8 cellular contexts compared by ENCODE assay signal in the genomic region with DNA sequence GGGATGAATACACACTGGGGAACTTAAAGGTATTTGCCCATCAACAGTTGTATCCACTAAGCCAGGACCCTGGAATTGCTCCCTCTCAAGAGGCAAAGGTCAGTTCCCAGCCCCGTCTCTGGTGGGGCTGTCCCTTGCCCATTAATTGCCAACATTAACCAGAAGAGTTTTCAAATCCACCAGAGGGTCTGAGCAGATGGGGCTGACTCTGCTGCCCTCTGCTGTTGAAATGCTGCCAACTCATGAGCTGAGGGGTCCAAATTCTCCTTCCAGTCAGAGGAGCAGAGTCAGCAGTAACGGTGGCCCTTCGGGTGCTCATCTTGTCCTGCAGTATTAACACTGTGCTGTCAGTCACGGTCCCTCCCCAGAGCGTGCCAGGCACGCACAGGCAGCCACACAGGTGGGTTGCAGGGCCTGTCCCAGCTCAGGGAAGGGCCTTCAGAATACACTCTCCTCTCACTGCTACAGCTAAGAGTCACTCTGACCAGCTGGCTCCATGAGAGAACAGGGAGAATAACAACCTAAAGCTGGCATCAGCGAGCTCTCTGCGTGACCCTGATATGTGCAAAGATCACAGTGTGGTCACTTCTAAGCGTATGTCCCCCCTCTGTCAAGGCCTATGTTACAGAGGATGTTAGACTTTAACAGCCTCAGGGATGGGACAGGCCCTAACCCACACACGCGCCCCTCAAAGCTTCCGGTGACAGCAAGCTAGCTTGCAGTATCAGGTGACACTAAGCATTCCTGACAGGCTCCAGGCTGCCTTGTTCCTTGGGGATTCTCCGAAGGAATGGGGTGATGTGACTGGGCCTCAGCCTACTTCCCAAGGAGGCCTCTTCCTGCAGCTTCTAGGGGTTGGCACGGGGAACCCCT. TPM values are rescaled to one million over a fixed set of nuclear protein-coding genes. Genes with fewer than 3 reads are reported as not detected.
DNase-seq lines count a peak whose midpoint lies in the region; ATAC-seq and TF ChIP-seq lines count a peak whose summit lies in the region.

No MANE protein-coding gene starts in this region.

- H3K27ac ChIP-seq in IMR-90 (ENCODE audit: insufficient read depth, low read length): no peak overlapping the region
- no peak overlapping the region for H3K27ac ChIP-seq in foreskin keratinocyte
- no peak overlapping the region for H3K27ac ChIP-seq in ovary
- H3K27ac ChIP-seq in transverse colon: peak overlapping the region in 1 of 4 donors; percentile 20

- WGBS in IMR-90 (ENCODE audit: extremely low coverage in 2 of 2, insufficient read length in 1 of 2), 2 experiments: 54% methylated on average over 9 of the region's 14 CpGs; no CpG with 5 or more reads in 1 of the 2 experiments
- WGBS in ovary, 3 donors: 53 to 56% (median 55%) methylated on average over 14 of the region's 14 CpGs
- WGBS in transverse colon (ENCODE audit: low coverage in 1 of 2), 2 donors: 54% methylated on average over 11 of the region's 14 CpGs; no CpG with 5 or more reads in 1 of the 2 donors

- TF ChIP-seq POLR2A in IMR-90 (IDR thresholded peaks at IDR 0.05; ENCODE audit: low read depth, low read length): no peak
- TF ChIP-seq POLR2A in ovary (IDR thresholded peaks at IDR 0.05): no peak
- TF ChIP-seq POLR2A in transverse colon (IDR thresholded peaks at IDR 0.05): no peak

- TF ChIP-seq RAD21 in IMR-90 (IDR thresholded peaks at IDR 0.05; ENCODE audit: low read length): peak; percentile 92

- H3K4me3 ChIP-seq in GM06990 (replicated peaks; ENCODE audit: low read depth, low read length) (no peak overlapping the region), IMR-90 (ENCODE audit: insufficient read depth, low read depth, low read length) (no peak overlapping the region), ovary (no peak overlapping the region), transverse colon (no peak overlapping the region)

- H3K79me1 ChIP-seq in IMR-90 (ENCODE audit: low read depth in 1 of 2, low read length in 2 of 2): peaks cover 0 to 22% of the 10 kb centered on the region in 2 experiments

- H3K9me3 ChIP-seq in IMR-90 (ENCODE audit: control insufficient read depth, insufficient read depth, low read length): no peaks in the 10 kb centered on the region
- no peaks in the 10 kb centered on the region for H3K9me3 ChIP-seq in ovary
- no peaks in the 10 kb centered on the region for H3K9me3 ChIP-seq in transverse colon

- no peaks in the 10 kb centered on the region for H3K9me1 ChIP-seq in IMR-90 (ENCODE audit: insufficient read depth, low read length)

- no peak overlapping the region for H2BK20ac ChIP-seq in IMR-90 (ENCODE audit: low read depth, low read length)

- no peak overlapping the region for H3K23ac ChIP-seq in IMR-90 (ENCODE audit: low read depth, low read length)

- TF ChIP-seq CTCF in GM06990 (IDR thresholded peaks at IDR 0.05; ENCODE audit: insufficient read depth, low read length, poor library complexity, severe bottlenecking): peak; percentile 84
- peak; percentile 85 for TF ChIP-seq CTCF in IMR-90 (conservative IDR thresholded peaks at IDR 0.05; ENCODE audit: low read depth, low read length)
- peak; percentile 87 for TF ChIP-seq CTCF in foreskin keratinocyte (conservative IDR thresholded peaks at IDR 0.05)
- TF ChIP-seq CTCF in ovary (IDR thresholded peaks at IDR 0.05): peak; percentile 49 to 70 (median 69)
- TF ChIP-seq CTCF in transverse colon (IDR thresholded peaks at IDR 0.05): peak; percentile 72 to 82 (median 73)

- no peak overlapping the region for H2BK15ac ChIP-seq in IMR-90 (ENCODE audit: low read depth, low read length)

- H4K8ac ChIP-seq in IMR-90 (ENCODE audit: low read depth in 2 of 2, low read length in 2 of 2): no peak overlapping the region

- no peak overlapping the region for H2AK5ac ChIP-seq in IMR-90 (ENCODE audit: low read depth, low read length)

- no peak overlapping the region for H2BK120ac ChIP-seq in IMR-90 (ENCODE audit: low read depth, low read length)

- no peak overlapping the region for H2BK5ac ChIP-seq in IMR-90 (ENCODE audit: low read depth, low read length, poor library complexity, severe bottlenecking)

- H4K20me1 ChIP-seq in IMR-90 (ENCODE audit: insufficient read depth, low read length): peaks cover 16% of the 10 kb centered on the region; the same call in 1 of the 2 replicates

- no peaks in the 10 kb centered on the region for H3K27me3 ChIP-seq in GM06990 (replicated peaks; ENCODE audit: control insufficient read depth, insufficient read depth, low read length)
- no peaks in the 10 kb centered on the region for H3K27me3 ChIP-seq in IMR-90 (ENCODE audit: control insufficient read depth, insufficient read depth, low read length)
- no peaks in the 10 kb centered on the region for H3K27me3 ChIP-seq in foreskin keratinocyte
- no peaks in the 10 kb centered on the region for H3K27me3 ChIP-seq in ovary
- H3K27me3 ChIP-seq in transverse colon: no peaks in the 10 kb centered on the region

- in situ Hi-C loops in IMR-90 (cut with MboI; ENCODE audit: low sequenced_read_pairs): no loop called here
- in situ Hi-C loops in transverse colon (cut with MboI; ENCODE audit: low pct_ligation_motif_present in 1 of 4, low pct_unique_long_range_greater_than_20kb in 1 of 4, low sequenced_read_pairs in 3 of 4): loop anchor here in 1 of 4 donors (25.0 kb wide), 1 partner anchor 142 kb away; the partner anchor contains the start of gene MAPKBP1

- H4K5ac ChIP-seq in IMR-90 (ENCODE audit: low read depth, low read length): no peak overlapping the region

- no peak overlapping the region for H3K4me2 ChIP-seq in IMR-90 (ENCODE audit: low read depth, low read length)

- CTCF ChIA-PET in IMR-90 (lab: Yijun Ruan, JAX): interaction anchor here (0.6 to 1.0 kb wide), 5 partner anchors 9 to 131 kb away, joined by 3 to 6 read pairs (median 4); partner anchors contain the start of gene MAPKBP1

- peak overlapping the region; percentile 6 for H2AFZ ChIP-seq in IMR-90 (replicated peaks; ENCODE audit: low read length, poor library complexity)

- intact Hi-C loops in IMR-90 (cut with micrococcal nuclease): loop anchor here (1.0 kb wide), 4 partner anchors 76 to 439 kb away; partner anchors contain the start of gene JMJD7
- intact Hi-C loops in ovary (cut with DNase I): loop anchor here in 2 of 4 donors (10.0 kb wide), 1 partner anchor 350 kb away; the partner anchor contains the start of gene TYRO3 (in 2 of the 2)
- intact Hi-C loops in transverse colon (cut with DNase I; ENCODE audit: low total_unique reads): no loop called here

- no peak overlapping the region for H3K9ac ChIP-seq in IMR-90 (ENCODE audit: low read depth, low read length)

- no peaks in the 10 kb centered on the region for H3K4me1 ChIP-seq in IMR-90 (ENCODE audit: control insufficient read depth, insufficient read depth, low read length)
- H3K4me1 ChIP-seq in foreskin keratinocyte: no peaks in the 10 kb centered on the region
- H3K4me1 ChIP-seq in ovary (ENCODE audit: insufficient read depth): peaks cover 2% of the 10 kb centered on the region
- H3K4me1 ChIP-seq in transverse colon: no peaks in the 10 kb centered on the region

- no peak overlapping the region for H3K18ac ChIP-seq in IMR-90 (ENCODE audit: low read depth, low read length)

- no TSS peak for BruUV-seq in IMR-90 (replicated peaks; lab: Mats Ljungman, UMichigan)

- DNase-seq in GM06990 (ENCODE audit: extremely low read depth, insufficient read length) (no peak), IMR-90 (peak; percentile 65), SHP77 treated with DMSO at 0.1 percent for 48 hours (lab: John Stamatoyannopoulos, UW) (peak; percentile 35), foreskin keratinocyte (peak; percentile 13 to 25), ovary (peak; percentile 65 to 80 (median 77)), transverse colon (peak; percentile 63)
- DNase-seq in activated T-helper 9 cell treated with anti-CD3 and anti-CD28 coated beads, Interleukin-2, amount 50 U/mL, for 16 hours (ENCODE audit: low read depth): peak; percentile 49

- no peak overlapping the region for H3K4ac ChIP-seq in IMR-90 (ENCODE audit: low read depth, low read length)

- TF ChIP-seq EP300 in ovary (IDR thresholded peaks at IDR 0.05): no peak
- TF ChIP-seq EP300 in transverse colon (IDR thresholded peaks at IDR 0.05; ENCODE audit: low read depth): no peak

- H3K56ac ChIP-seq in IMR-90 (ENCODE audit: extremely low read depth, insufficient read depth, low read length): no peak overlapping the region

- H2AK9ac ChIP-seq in IMR-90 (replicated peaks; ENCODE audit: low read depth, low read length, poor library complexity): peak overlapping the region; percentile 21

- no peak overlapping the region for H4K91ac ChIP-seq in IMR-90 (ENCODE audit: insufficient read depth, low read depth, low read length)

- peak; percentile 98 for ATAC-seq in IMR-90 (ENCODE audit: low read depth)
- ATAC-seq in foreskin keratinocyte: peak; percentile 62
- no peak for ATAC-seq in GM21528 (IDR thresholded peaks at IDR 0.05; ENCODE audit: low FRiP score, unreplicated experiment)

- H3K36me3 ChIP-seq in GM06990 (ENCODE audit: control insufficient read depth, insufficient read depth, low read length): peaks cover 55% of the 10 kb centered on the region
- peaks cover 26% of the 10 kb centered on the region for H3K36me3 ChIP-seq in IMR-90 (ENCODE audit: control insufficient read depth, insufficient read depth, low read length)
- H3K36me3 ChIP-seq in ovary: no peaks in the 10 kb centered on the region
- peaks cover 0 to 29% (median 6%) of the 10 kb centered on the region in 4 donors for H3K36me3 ChIP-seq in transverse colon

- dilution Hi-C loops in IMR-90 (cut with HindIII; ENCODE audit: low sequenced_read_pairs, unreplicated experiment): no loop called here

- no peak overlapping the region for H3K14ac ChIP-seq in IMR-90 (replicated peaks; ENCODE audit: low read depth, low read length)

- POLR2A ChIA-PET in IMR-90 (lab: Charles Lee; ENCODE audit: unreplicated experiment): no interaction called here

TF ChIP-seq in IMR-90, 13 proteins besides CTCF, POLR2A, EP300 and RAD21 (continues in another document):
- TF ChIP-seq ELK1 (IDR thresholded peaks at IDR 0.05; ENCODE audit: borderline replicate concordance, low read depth, low read length) (no peak), FOS (IDR thresholded peaks at IDR 0.05; ENCODE audit: low read depth, low read length) (no peak)

RNA-seq across cellular contexts. Expression of gene SPTBN5, which starts 10.9 kb away (rescaled TPM):
- under 0.01 TPM in 2 replicates for total RNA-seq in IMR-90 (2012; rRNA removed)
- polyA plus RNA-seq in IMR-90 (2012; rRNA removed): 0.37 and 0.38 TPM in 2 replicates
- 0.10 and 0.12 TPM in 2 replicates for polyA plus RNA-seq in IMR-90 (2012; cell fraction: cytosol; rRNA removed)
- 2.3 and 3.5 TPM in 2 replicates for polyA plus RNA-seq in IMR-90 (2012; cell fraction: nucleus; rRNA removed; ENCODE audit: low replicate concordance)
- 0.63 and 1.4 TPM in 2 replicates for total RNA-seq in foreskin keratinocyte
- polyA plus RNA-seq in foreskin keratinocyte: 0.35 and 1.1 TPM in 2 replicates
- total RNA-seq in ovary: 1 to 10 TPM in 2 of 7 donors, under 1 TPM in 5; 0.30 to 1.5 (median 0.77) TPM
- polyA plus RNA-seq in ovary: under 1 TPM; 0.28 to 0.80 TPM
- total RNA-seq in transverse colon: 1 to 10 TPM in 2 of 4 donors, under 1 TPM in 2; 0.16 to 8.0 (median 1.1) TPM
